ENCODE assay signal across 9 cellular contexts in genomic region chr11:502288-503178, GRCh38. TPM values are rescaled to one million over a fixed set of nuclear protein-coding genes. Genes with fewer than 3 reads are reported as not detected.
DNase-seq lines count a peak whose midpoint lies in the region; ATAC-seq and TF ChIP-seq lines count a peak whose summit lies in the region.
"Had no signal": no experiment of that assay in that cellular context is flagged by ENCODE, and none has a peak within 500 bp of the region (broad histone marks: within the 10 kb centered on the region; RNA-seq: fewer than 3 reads in every experiment).

No MANE protein-coding gene starts in this region.

- H3K27ac ChIP-seq in left ventricle myocardium inferior (replicated peaks) (peak overlapping the region; percentile 99), fibroblast of lung (ENCODE audit: insufficient read depth, low read length) (peak overlapping the region; percentile 83), upper lobe of left lung (peak overlapping the region; percentile 79 to 100 (median 98))
- no peak overlapping the region for H3K27ac ChIP-seq in CD8-positive, alpha-beta memory T cell (ENCODE audit: low read depth, low read length)
- H3K27ac ChIP-seq: C4-2B had no signal

- no peak for ATAC-seq in upper lobe of left lung (ENCODE audit: low FRiP score in 2 of 2)
- no peak for ATAC-seq in GM18870 (IDR thresholded peaks at IDR 0.05; ENCODE audit: unreplicated experiment)

- H3K36me3 ChIP-seq in left ventricle myocardium inferior (peaks cover 41% of the 10 kb centered on the region), fibroblast of lung (ENCODE audit: control insufficient read depth, insufficient read depth, low read length) (peaks cover 44% of the 10 kb centered on the region), upper lobe of left lung (peaks cover 30 to 48% (median 47%) of the 10 kb centered on the region in 4 donors)
- peaks cover 40% of the 10 kb centered on the region for H3K36me3 ChIP-seq in CD8-positive, alpha-beta memory T cell (ENCODE audit: insufficient read depth, low read length)

- H3K4me1 ChIP-seq in left ventricle myocardium inferior: peaks cover 93% of the 10 kb centered on the region
- H3K4me1 ChIP-seq in fibroblast of lung (ENCODE audit: control insufficient read depth, extremely low read depth, insufficient read depth, low read length): peaks cover 13% of the 10 kb centered on the region
- peaks cover 37 to 48% (median 41%) of the 10 kb centered on the region in 4 donors for H3K4me1 ChIP-seq in upper lobe of left lung
- peaks cover 25% of the 10 kb centered on the region for H3K4me1 ChIP-seq in CD8-positive, alpha-beta memory T cell (ENCODE audit: insufficient read depth, low read length)

- CTCF ChIA-PET in CD8-positive, alpha-beta memory T cell (lab: Charles Lee): no interaction called here

- H3K4me2 ChIP-seq in fibroblast of lung (ENCODE audit: extremely low read depth, insufficient read depth, low read length): no peak overlapping the region

- peak overlapping the region; percentile 42 for H3K9ac ChIP-seq in fibroblast of lung (ENCODE audit: insufficient read depth, low read length)

- no peak for TF ChIP-seq CTCF in left ventricle myocardium inferior (IDR thresholded peaks at IDR 0.05; ENCODE audit: borderline replicate concordance)
- TF ChIP-seq CTCF in fibroblast of lung (conservative IDR thresholded peaks at IDR 0.05 in 1 of 2, IDR thresholded peaks at IDR 0.05 in 1 of 2; ENCODE audit: low read depth in 1 of 2, low read length in 2 of 2): no peak
- TF ChIP-seq CTCF in upper lobe of left lung (IDR thresholded peaks at IDR 0.05): no peak

- peaks cover 0 to 4% of the 10 kb centered on the region in 2 donors for H3K27me3 Mint-ChIP-seq in CD8-positive, alpha-beta memory T cell

- peak overlapping the region in 1 of 8 donors; percentile 23 for H3K27ac Mint-ChIP-seq in CD8-positive, alpha-beta memory T cell

- peaks cover 13 to 32% (median 16%) of the 10 kb centered on the region in 3 donors for H3K4me1 Mint-ChIP-seq in CD8-positive, alpha-beta memory T cell

- H3K4me3 Mint-ChIP-seq in CD8-positive, alpha-beta memory T cell: no peak overlapping the region

- TF ChIP-seq EP300 in upper lobe of left lung (IDR thresholded peaks at IDR 0.05): no peak

- no peaks in the 10 kb centered on the region for H4K20me1 ChIP-seq in fibroblast of lung (ENCODE audit: control insufficient read depth, extremely low read depth, insufficient read depth, low read length)

- TF ChIP-seq POLR2A in upper lobe of left lung (IDR thresholded peaks at IDR 0.05): no peak

- POLR2A ChIA-PET in CD8-positive, alpha-beta memory T cell (lab: Charles Lee): no interaction called here

- H3K9me3 Mint-ChIP-seq in CD8-positive, alpha-beta memory T cell: no peaks in the 10 kb centered on the region

- H3K27me3 ChIP-seq in left ventricle myocardium inferior (ENCODE audit: low read depth): no peaks in the 10 kb centered on the region
- H3K27me3 ChIP-seq in fibroblast of lung (ENCODE audit: control insufficient read depth, insufficient read depth, low read length): no peaks in the 10 kb centered on the region
- H3K27me3 ChIP-seq in upper lobe of left lung: no peaks in the 10 kb centered on the region
- no peaks in the 10 kb centered on the region for H3K27me3 ChIP-seq in CD8-positive, alpha-beta memory T cell (ENCODE audit: insufficient read depth, low read length, poor library complexity, severe bottlenecking)

- peaks cover 0 to 54% (median 6%) of the 10 kb centered on the region in 3 donors for H3K36me3 Mint-ChIP-seq in CD8-positive, alpha-beta memory T cell

- H3K4me3 ChIP-seq in left ventricle myocardium inferior (peak overlapping the region; percentile 86), fibroblast of lung (replicated peaks in 1 of 4; ENCODE audit: control extremely low read depth in 1 of 4, insufficient read depth in 1 of 4, low read depth in 3 of 4, low read length in 4 of 4) (peak overlapping the region in 1 of 4 experiments; percentile 96), upper lobe of left lung (peak overlapping the region in 1 of 4 donors; percentile 70)
- no peak overlapping the region for H3K4me3 ChIP-seq in CD8-positive, alpha-beta memory T cell (ENCODE audit: low read length)

- H3K9me3 ChIP-seq in left ventricle myocardium inferior (replicated peaks): no peaks in the 10 kb centered on the region
- H3K9me3 ChIP-seq in fibroblast of lung (ENCODE audit: control insufficient read depth, insufficient read depth, low read depth, low read length): no peaks in the 10 kb centered on the region
- no peaks in the 10 kb centered on the region for H3K9me3 ChIP-seq in upper lobe of left lung
- no peaks in the 10 kb centered on the region for H3K9me3 ChIP-seq in CD8-positive, alpha-beta memory T cell (ENCODE audit: low read length)

- no peak overlapping the region for H2AFZ ChIP-seq in fibroblast of lung (ENCODE audit: low read length)

- DNase-seq in left ventricle myocardium inferior (no peak), cardiac septum (ENCODE audit: low spot score) (no peak), fibroblast of lung (ENCODE audit: low read depth in 2 of 2) (no peak), upper lobe of left lung (peak in 1 of 2 donors; percentile 62)
- no peak for DNase-seq in CD8-positive, alpha-beta memory T cell
- DNase-seq: activated CD4-positive, CD25-positive, alpha-beta regulatory T cell; foreskin melanocyte had no signal

- peaks cover 58% of the 10 kb centered on the region for H3K79me2 ChIP-seq in fibroblast of lung (ENCODE audit: control insufficient read depth, insufficient read depth, low read length)

- 72 to 79% methylated on average over 3 to 6 of the region's 10 CpGs for WGBS in upper lobe of left lung, 2 donors

- intact Hi-C loops in left ventricle myocardium inferior (cut with micrococcal nuclease): no loop called here
- intact Hi-C loops in cardiac septum (cut with DNase I): loop anchor here (5.0 to 10.0 kb wide), 2 partner anchors 35 to 268 kb away; partner anchors contain the start of genes PSMD13 and SIRT3

RNA-seq across cellular contexts. Expression of gene RNH1, which starts 4.5 kb away (rescaled TPM):
- total RNA-seq in left ventricle myocardium inferior (142 TPM), cardiac septum (158 TPM), fibroblast of lung (502 and 561 TPM in 2 replicates), upper lobe of left lung (100 to 1,000 TPM; 236 to 374 (median 339) TPM)
- 102 and 140 TPM in 2 replicates for polyA plus RNA-seq in fibroblast of lung
- polyA plus RNA-seq in fibroblast of lung (2012): 252 and 382 TPM in 2 replicates
- 231 and 305 TPM in 2 replicates for polyA minus RNA-seq in fibroblast of lung (ENCODE audit: low replicate concordance)
- 100 to 1,000 TPM; 118 to 125 TPM for total RNA-seq in CD8-positive, alpha-beta memory T cell
- 183 TPM for polyA plus RNA-seq in CD8-positive, alpha-beta memory T cell

RNA-seq across cellular contexts. Expression of gene HRAS, which starts 32.8 kb away (rescaled TPM):
- total RNA-seq in left ventricle myocardium inferior (55.9 TPM), cardiac septum (75.9 TPM), fibroblast of lung (46.7 and 58.5 TPM in 2 replicates), upper lobe of left lung (10 to 100 TPM; 45.5 to 85.0 (median 59.9) TPM)
- 51.7 and 69.3 TPM in 2 replicates for polyA plus RNA-seq in fibroblast of lung
- 88.2 and 141 TPM in 2 replicates for polyA plus RNA-seq in fibroblast of lung (2012)
- polyA minus RNA-seq in fibroblast of lung (ENCODE audit: low replicate concordance): 120 and 182 TPM in 2 replicates
- total RNA-seq in CD8-positive, alpha-beta memory T cell: 10 to 100 TPM; 86.9 to 91.5 TPM
- polyA plus RNA-seq in CD8-positive, alpha-beta memory T cell: 22.5 TPM

RNA-seq across cellular contexts. Expression of gene LRRC56, which starts 34.8 kb away (rescaled TPM):
- 0.25 TPM for total RNA-seq in left ventricle myocardium inferior
- total RNA-seq in cardiac septum: 0.38 TPM
- total RNA-seq in fibroblast of lung: 0.77 and 1.3 TPM in 2 replicates
- 0.26 and 0.28 TPM in 2 replicates for polyA plus RNA-seq in fibroblast of lung
- polyA plus RNA-seq in fibroblast of lung (2012): 0.80 and 0.87 TPM in 2 replicates
- 0.19 and 0.98 TPM in 2 replicates for polyA minus RNA-seq in fibroblast of lung (ENCODE audit: low replicate concordance)
- total RNA-seq in upper lobe of left lung: 10 to 100 TPM in 1 of 6 donors, 1 to 10 TPM in 5; 3.5 to 11.5 (median 5.8) TPM
- total RNA-seq in CD8-positive, alpha-beta memory T cell: 1 to 10 TPM; 1.8 to 2.1 TPM
- polyA plus RNA-seq in CD8-positive, alpha-beta memory T cell: 0.81 TPM

RNA-seq across cellular contexts. Expression of gene PTDSS2, which starts 52.5 kb away (rescaled TPM):
- total RNA-seq in left ventricle myocardium inferior: 30.2 TPM
- 24.9 TPM for total RNA-seq in cardiac septum
- 31.8 and 36.7 TPM in 2 replicates for total RNA-seq in fibroblast of lung
- polyA plus RNA-seq in fibroblast of lung: 17.4 and 18.1 TPM in 2 replicates
- polyA plus RNA-seq in fibroblast of lung (2012): 21.6 and 25.9 TPM in 2 replicates
- 57.5 and 90.3 TPM in 2 replicates for polyA minus RNA-seq in fibroblast of lung (ENCODE audit: low replicate concordance)
- 100 to 1,000 TPM in 1 of 6 donors, 10 to 100 TPM in 5; 29.6 to 188 (median 45.1) TPM for total RNA-seq in upper lobe of left lung
- 10 to 100 TPM; 26.2 to 28.4 TPM for total RNA-seq in CD8-positive, alpha-beta memory T cell
- 11.5 TPM for polyA plus RNA-seq in CD8-positive, alpha-beta memory T cell

RNA-seq across cellular contexts. Expression of gene LMNTD2, which starts 58.0 kb away (rescaled TPM):
- 0.52 TPM for total RNA-seq in left ventricle myocardium inferior
- 0.40 TPM for total RNA-seq in cardiac septum
- total RNA-seq in fibroblast of lung: 0.17 and 0.26 TPM in 2 replicates
- polyA plus RNA-seq in fibroblast of lung: 0.05 and 0.08 TPM in 2 replicates
- polyA plus RNA-seq in fibroblast of lung (2012): 0.12 and 0.45 TPM in 2 replicates
- not detected in 2 replicates for polyA minus RNA-seq in fibroblast of lung (ENCODE audit: low replicate concordance)
- 10 to 100 TPM in 2 of 6 donors, 1 to 10 TPM in 4; 4.6 to 32.5 (median 6.7) TPM for total RNA-seq in upper lobe of left lung
- total RNA-seq in CD8-positive, alpha-beta memory T cell: 1 to 10 TPM; 1.2 to 2.4 TPM
- 1.1 TPM for polyA plus RNA-seq in CD8-positive, alpha-beta memory T cell
